ENCODE assay signal across 1 cellular context in genomic region chr7:40436761-40437160, GRCh38.
TF ChIP-seq lines count a peak whose summit lies in the region.

No MANE protein-coding gene starts in this region.

TF ChIP-seq in IMR-90, 13 proteins besides CTCF, POLR2A, EP300 and RAD21 (continued from another document):
- no peak for TF ChIP-seq ELK1 (IDR thresholded peaks at IDR 0.05; ENCODE audit: borderline replicate concordance, low read depth, low read length)
- TF ChIP-seq BHLHE40 (IDR thresholded peaks at IDR 0.05; ENCODE audit: low read depth, low read length), result no peak
- TF ChIP-seq MAFK (IDR thresholded peaks at IDR 0.05; ENCODE audit: low read depth, low read length), result no peak
- TF ChIP-seq RCOR1 (IDR thresholded peaks at IDR 0.05; ENCODE audit: insufficient replicate concordance, low read length), result no peak
- no peak for TF ChIP-seq NFE2L2 (IDR thresholded peaks at IDR 0.05; ENCODE audit: low read depth, low read length)
- TF ChIP-seq MAZ (IDR thresholded peaks at IDR 0.05; ENCODE audit: borderline replicate concordance, low read depth, low read length), result no peak
- TF ChIP-seq FOS (IDR thresholded peaks at IDR 0.05; ENCODE audit: low read depth, low read length), result no peak
TF ChIP-seq in IMR-90: peak in this region for 0.
